In genomic region chr18:35386600-35387366, GRCh38 we compare ENCODE assay signal across 8 cellular contexts. TPM values are rescaled to one million over a fixed set of nuclear protein-coding genes. Genes with fewer than 3 reads are reported as not detected.
A peak's percentile ranks its signal among the peaks of the same experiment; 100 is the strongest.
DNase-seq lines count a peak whose midpoint lies in the region; ATAC-seq and TF ChIP-seq lines count a peak whose summit lies in the region.

No MANE protein-coding gene starts in this region.

- TF ChIP-seq CTCF in coronary artery (IDR thresholded peaks at IDR 0.05), result peak; percentile 82
- TF ChIP-seq CTCF in right lobe of liver (IDR thresholded peaks at IDR 0.05), result peak; percentile 74 to 95 (median 90)

- H3K27me3 ChIP-seq in right lobe of liver, result no peaks in the 10 kb centered on the region

- no peaks in the 10 kb centered on the region for H3K36me3 ChIP-seq in right lobe of liver

- H3K9me3 ChIP-seq in right lobe of liver, result no peaks in the 10 kb centered on the region

- no peak for TF ChIP-seq POLR2A in right lobe of liver (IDR thresholded peaks at IDR 0.05)

- intact Hi-C loops in right lobe of liver (cut with DNase I), result no loop called here

- H3K27ac ChIP-seq in coronary artery, result no peak overlapping the region
- H3K27ac ChIP-seq in right lobe of liver, result no peak overlapping the region

- WGBS in right lobe of liver (ENCODE audit: insufficient coverage, low coverage, low lambda C conversion rate, missing lambda C conversion rate), result 31% methylated on average over 9 of the region's 10 CpGs

- no peaks in the 10 kb centered on the region for H3K4me1 ChIP-seq in right lobe of liver

- H3K4me3 ChIP-seq in coronary artery (no peak overlapping the region), right lobe of liver (no peak overlapping the region)

- ATAC-seq in GM18519 (IDR thresholded peaks at IDR 0.05; ENCODE audit: low FRiP score, unreplicated experiment) (peak; percentile 70), HG03378 (IDR thresholded peaks at IDR 0.05; ENCODE audit: unreplicated experiment) (peak; percentile 80), right lobe of liver (peak; percentile 93 to 97 (median 96))

- DNase-seq in AG08395 (ENCODE audit: low spot score), result peak; percentile 80
- peak; percentile 91 for DNase-seq in NCI-H510A (lab: John Stamatoyannopoulos, UW)
- peak; percentile 21 to 46 for DNase-seq in activated CD4-positive, alpha-beta T cell treated with anti-CD3 and anti-CD28 coated beads for 24 hours (ENCODE audit: low read depth in 2 of 2)
- DNase-seq in coronary artery (ENCODE audit: low spot score), result no peak
- DNase-seq in right lobe of liver, result peak in 2 of 3 donors; percentile 47 to 63
- peak in 2 of 3 experiments; percentile 13 to 37 for DNase-seq in stimulated activated CD4-positive, alpha-beta T cell treated with anti-CD3 and anti-CD28 coated beads, TNF-alpha, amount 100 ng/mL, for 4 hours (ENCODE audit: low read depth in 3 of 3)

RNA-seq across cellular contexts. Expression of gene ZNF396, which starts 9.6 kb away (rescaled TPM):
- 1 to 10 TPM in 4 of 6 experiments, under 1 TPM in 2; 0.62 to 1.9 (median 1.5) TPM for total RNA-seq in right lobe of liver

RNA-seq across cellular contexts. Expression of gene ZNF24, which starts 42.6 kb away (rescaled TPM):
- total RNA-seq in right lobe of liver, result 10 to 100 TPM; 17.7 to 31.5 (median 25.5) TPM
